Comparison of ENCODE assay signal across 15 cellular contexts in the genomic region with DNA sequence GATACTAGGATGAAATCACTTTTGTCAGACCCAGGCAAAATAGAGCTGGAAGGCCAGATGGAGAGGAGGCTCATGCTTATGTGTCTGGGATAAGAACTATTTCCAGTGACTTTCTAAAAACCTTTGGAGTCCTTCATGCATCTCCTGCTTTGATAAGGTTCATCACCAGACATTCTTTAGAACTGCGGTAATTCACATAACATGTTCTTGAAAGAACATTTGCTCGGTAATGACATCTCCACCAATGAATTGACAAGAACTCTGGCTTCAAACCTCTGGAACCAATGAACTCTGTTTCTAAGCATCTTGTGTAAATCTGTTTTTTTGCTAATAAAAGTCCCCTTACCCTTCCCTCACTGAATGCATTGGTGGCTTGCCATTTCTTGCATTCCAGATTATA.
"Had no signal": no experiment of that assay in that cellular context is flagged by ENCODE, and none has a peak within 500 bp of the region (broad histone marks: within the 10 kb centered on the region; RNA-seq: fewer than 3 reads in every experiment).

No MANE protein-coding gene starts in this region.

- H3K27ac Mint-ChIP-seq: memory B cell had no signal

- H3K9me3 ChIP-seq: neutrophil, sigmoid colon, SJCRH30, spleen, transverse colon, uterus had no signal

- H3K4me3 ChIP-seq: sigmoid colon, SJCRH30, spleen, transverse colon, uterus had no signal

- DNase-seq: activated CD4-positive, alpha-beta T cell treated with anti-CD3 and anti-CD28 coated beads, Interleukin-2, amount 50 U/mL, for 1 hour; activated CD4-positive, CD25-positive, alpha-beta regulatory T cell treated with anti-CD3 and anti-CD28 coated beads, Interleukin-2, amount 50 U/mL, for 72 hours; activated naive CD4-positive, alpha-beta T cell; aorta; kidney glomerular epithelial cell; naive thymus-derived CD8-positive, alpha-beta T cell; sigmoid colon; SJCRH30; spleen; substantia nigra; transverse colon; uterus had no signal

- H3K4me3 Mint-ChIP-seq: memory B cell; naive thymus-derived CD8-positive, alpha-beta T cell had no signal

- H3K4me1 ChIP-seq: uterus had no signal

- H3K27me3 ChIP-seq: neutrophil, sigmoid colon, SJCRH30, spleen, transverse colon, uterus had no signal

- H3K36me3 ChIP-seq: neutrophil, sigmoid colon, SJCRH30, spleen, transverse colon, uterus had no signal

- H3K27ac ChIP-seq: neutrophil, SJCRH30, spleen, transverse colon, VCaP had no signal

- H3K27me3 Mint-ChIP-seq: naive thymus-derived CD8-positive, alpha-beta T cell had no signal

- H3K36me3 Mint-ChIP-seq: memory B cell; naive thymus-derived CD8-positive, alpha-beta T cell had no signal
